In genomic region chr4:184668511-184669114, GRCh38 we compare ENCODE assay signal across 14 cellular contexts. TPM values are rescaled to one million over a fixed set of nuclear protein-coding genes. Genes with fewer than 3 reads are reported as not detected.
DNase-seq lines count a peak whose midpoint lies in the region; ATAC-seq, FAIRE-seq and TF ChIP-seq lines count a peak whose summit lies in the region.
"Had no signal": no experiment of that assay in that cellular context is flagged by ENCODE, and none has a peak within 500 bp of the region (broad histone marks: within the 10 kb centered on the region; RNA-seq: fewer than 3 reads in every experiment).

No MANE protein-coding gene starts in this region.

- intact Hi-C loops in CD8-positive, alpha-beta T cell (cut with DNase I, micrococcal nuclease), result no loop called here
- intact Hi-C loops in activated T-helper 1 cell treated with anti-CD3 and anti-CD28 coated beads, Interleukin-12 subunit alpha, Interleukin-12 subunit beta, Interleukin-2, Interleukin-4 antibody, amounts not matched to agents 30 ng/mL and 10 ng/mL and 1 ng/mL, durations not matched to agents 14 hours and 24 hours and 36 hours (cut with micrococcal nuclease), result loop anchor here (1.0 kb wide), 1 partner anchor 19 kb away; the partner anchor contains the start of genes CASP3 and PRIMPOL
- intact Hi-C loops in breast epithelium (cut with DNase I; ENCODE audit: low total_unique reads) (no loop called here), HepG2 (cut with micrococcal nuclease; ENCODE audit: unreplicated experiment) (no loop called here)

- H2AFZ ChIP-seq in Loucy (ENCODE audit: low read length) (no peak overlapping the region), HepG2 (ENCODE audit: low read length) (no peak overlapping the region)

- H3K4me1 ChIP-seq in CD8-positive, alpha-beta T cell (ENCODE audit: insufficient read depth, low read length), result peaks cover 18% of the 10 kb centered on the region
- H3K4me1 ChIP-seq in Loucy (ENCODE audit: insufficient read depth, low read length, poor library complexity, severe bottlenecking) (peaks cover 27% of the 10 kb centered on the region), breast epithelium (no peaks in the 10 kb centered on the region), foreskin keratinocyte (peaks cover 7% of the 10 kb centered on the region), HepG2 (ENCODE audit: insufficient read depth, low read length) (no peaks in the 10 kb centered on the region)

- H3K27me3 Mint-ChIP-seq in CD8-positive, alpha-beta T cell (ENCODE audit: low read depth), result no peaks in the 10 kb centered on the region
- no peaks in the 10 kb centered on the region for H3K27me3 Mint-ChIP-seq in activated T-helper 1 cell treated with anti-CD3 and anti-CD28 coated beads, Interleukin-12 subunit alpha, Interleukin-12 subunit beta, Interleukin-2, Interleukin-4 antibody, amounts not matched to agents 30 ng/mL and 10 ng/mL and 1 ng/mL, durations not matched to agents 14 hours and 24 hours and 36 hours (ENCODE audit: insufficient read depth)
- no peaks in the 10 kb centered on the region for H3K27me3 Mint-ChIP-seq in naive thymus-derived CD8-positive, alpha-beta T cell

- H3K36me3 ChIP-seq in CD8-positive, alpha-beta T cell (ENCODE audit: insufficient read depth, low read length), result no peaks in the 10 kb centered on the region
- H3K36me3 ChIP-seq in Loucy (ENCODE audit: insufficient read depth, low read length) (peaks cover 8% of the 10 kb centered on the region; the same call in 1 of the 2 replicates), breast epithelium (no peaks in the 10 kb centered on the region), HepG2 (replicated peaks in 1 of 2; ENCODE audit: control insufficient read depth in 1 of 2, insufficient read depth in 2 of 2, low read length in 2 of 2) (peaks cover 8 to 24% of the 10 kb centered on the region in 2 experiments; a peak in 4 of 5 replicates)

- H3K4me1 Mint-ChIP-seq in CD8-positive, alpha-beta T cell (ENCODE audit: low read depth), result peaks cover 30% of the 10 kb centered on the region
- peaks cover 42% of the 10 kb centered on the region for H3K4me1 Mint-ChIP-seq in activated T-helper 1 cell treated with anti-CD3 and anti-CD28 coated beads, Interleukin-12 subunit alpha, Interleukin-12 subunit beta, Interleukin-2, Interleukin-4 antibody, amounts not matched to agents 30 ng/mL and 10 ng/mL and 1 ng/mL, durations not matched to agents 14 hours and 24 hours and 36 hours (ENCODE audit: low read depth)
- peaks cover 20 to 27% (median 21%) of the 10 kb centered on the region in 4 donors for H3K4me1 Mint-ChIP-seq in naive thymus-derived CD8-positive, alpha-beta T cell

- POLR2A ChIA-PET in CD8-positive, alpha-beta T cell (lab: Charles Lee), result interaction anchor here (0.6 to 1.6 kb wide), 3 partner anchors 15 to 370 kb away, joined by 3 to 5 read pairs (median 3); partner anchors contain the start of genes CASP3 and PRIMPOL
- POLR2A ChIA-PET in naive thymus-derived CD8-positive, alpha-beta T cell (lab: Charles Lee), result interaction anchor here (1.3 to 2.3 kb wide), 2 partner anchors 11 to 20 kb away, joined by 3 to 10 read pairs; partner anchors contain the start of genes CASP3 and PRIMPOL
- POLR2A ChIA-PET in HepG2 (lab: Yijun Ruan, JAX), result no interaction called here

- H3K79me2 ChIP-seq in Loucy (ENCODE audit: insufficient read depth, low read length) (no peaks in the 10 kb centered on the region), HepG2 (ENCODE audit: insufficient read depth, low read length) (no peaks in the 10 kb centered on the region)

- in situ Hi-C loops in HepG2 (cut with HindIII; ENCODE audit: extremely low pct_ligation_motif_present, low pct_unique_long_range_greater_than_20kb), result no loop called here

- no peaks in the 10 kb centered on the region for H3K9me3 Mint-ChIP-seq in CD8-positive, alpha-beta T cell
- H3K9me3 Mint-ChIP-seq in activated T-helper 1 cell treated with anti-CD3 and anti-CD28 coated beads, Interleukin-12 subunit alpha, Interleukin-12 subunit beta, Interleukin-2, Interleukin-4 antibody, amounts not matched to agents 30 ng/mL and 10 ng/mL and 1 ng/mL, durations not matched to agents 14 hours and 24 hours and 36 hours, result no peaks in the 10 kb centered on the region
- peaks cover 0 to 1% (median 0%) of the 10 kb centered on the region in 9 donors for H3K9me3 Mint-ChIP-seq in naive thymus-derived CD8-positive, alpha-beta T cell
- H3K9me3 Mint-ChIP-seq: activated T-cell treated with anti-CD3 and anti-CD28 coated beads, Interleukin-2, amount 50 U/mL, for 4 hours had no signal

- H3K4me2 ChIP-seq in Loucy (ENCODE audit: low read depth, low read length, poor library complexity, severe bottlenecking) (peak overlapping the region; percentile 79), HepG2 (ENCODE audit: low read depth, low read length) (no peak overlapping the region)

- H3K36me3 Mint-ChIP-seq in CD8-positive, alpha-beta T cell, result peaks cover 62% of the 10 kb centered on the region
- H3K36me3 Mint-ChIP-seq in activated T-helper 1 cell treated with anti-CD3 and anti-CD28 coated beads, Interleukin-12 subunit alpha, Interleukin-12 subunit beta, Interleukin-2, Interleukin-4 antibody, amounts not matched to agents 30 ng/mL and 10 ng/mL and 1 ng/mL, durations not matched to agents 14 hours and 24 hours and 36 hours (ENCODE audit: low read depth), result peaks cover 28% of the 10 kb centered on the region
- H3K36me3 Mint-ChIP-seq in naive thymus-derived CD8-positive, alpha-beta T cell, result peaks cover 8 to 54% (median 22%) of the 10 kb centered on the region in 3 donors

- H3K4me3 ChIP-seq in CD8-positive, alpha-beta T cell (ENCODE audit: low read depth, low read length), result no peak overlapping the region
- peak overlapping the region; percentile 39 for H3K4me3 ChIP-seq in Loucy (ENCODE audit: low read length, poor library complexity, severe bottlenecking)
- H3K4me3 ChIP-seq in breast epithelium, result no peak overlapping the region
- no peak overlapping the region for H3K4me3 ChIP-seq in HepG2 (replicated peaks in 1 of 3; ENCODE audit: insufficient read depth in 1 of 3, low read depth in 2 of 3, low read length in 3 of 3)

- H3K9me3 ChIP-seq in CD8-positive, alpha-beta T cell (ENCODE audit: low read length), result no peaks in the 10 kb centered on the region
- H3K9me3 ChIP-seq in Loucy (ENCODE audit: insufficient read depth, low read depth, low read length) (no peaks in the 10 kb centered on the region), breast epithelium (no peaks in the 10 kb centered on the region), HepG2 (ENCODE audit: low read length) (no peaks in the 10 kb centered on the region)

- peak overlapping the region; percentile 2 for H3K27ac ChIP-seq in CD8-positive, alpha-beta T cell (ENCODE audit: low read depth, low read length)
- no peak overlapping the region for H3K27ac ChIP-seq in breast epithelium
- no peak overlapping the region for H3K27ac ChIP-seq in foreskin keratinocyte
- H3K27ac ChIP-seq in HepG2 (ENCODE audit: extremely low read length, insufficient read depth, low read length), result no peak overlapping the region

- CTCF ChIA-PET in CD8-positive, alpha-beta T cell (lab: Charles Lee), result interaction anchor here (0.9 to 1.1 kb wide), 2 partner anchors 10 to 12 kb away, joined by 3 to 4 read pairs; no protein-coding TSS in a partner anchor
- CTCF ChIA-PET in HepG2 (lab: Yijun Ruan, JAX; ENCODE audit: low intra/inter-chr PET ratio, low total read pairs), result no interaction called here

- H3K9ac ChIP-seq in Loucy (ENCODE audit: low read depth, low read length, poor library complexity, severe bottlenecking), result peak overlapping the region; percentile 42
- no peak overlapping the region for H3K9ac ChIP-seq in HepG2 (ENCODE audit: insufficient read depth, low read depth, low read length)

- no peak for TF ChIP-seq RAD21 in HepG2 (CRISPR knock-in tag; IDR thresholded peaks at IDR 0.05)

- no peak for TF ChIP-seq CTCF in CD8-positive, alpha-beta T cell (IDR thresholded peaks at IDR 0.05)
- no peak for TF ChIP-seq CTCF in Loucy (conservative IDR thresholded peaks at IDR 0.05; ENCODE audit: low read length)
- TF ChIP-seq CTCF in breast epithelium (IDR thresholded peaks at IDR 0.05), result no peak
- TF ChIP-seq CTCF in foreskin keratinocyte (conservative IDR thresholded peaks at IDR 0.05), result no peak
- TF ChIP-seq CTCF in HepG2 (CRISPR knock-in tag; IDR thresholded peaks at IDR 0.05), result no peak

- 84% methylated on average over 9 of the region's 9 CpGs for WGBS in HepG2 (ENCODE audit: low lambda C conversion rate)

- peak overlapping the region; percentile 12 for H3K4me3 Mint-ChIP-seq in CD8-positive, alpha-beta T cell
- peak overlapping the region; percentile 35 for H3K4me3 Mint-ChIP-seq in activated T-helper 1 cell treated with anti-CD3 and anti-CD28 coated beads, Interleukin-12 subunit alpha, Interleukin-12 subunit beta, Interleukin-2, Interleukin-4 antibody, amounts not matched to agents 30 ng/mL and 10 ng/mL and 1 ng/mL, durations not matched to agents 14 hours and 24 hours and 36 hours
- H3K4me3 Mint-ChIP-seq in naive thymus-derived CD8-positive, alpha-beta T cell, result peak overlapping the region in 4 of 10 donors; percentile 4 to 30 (median 14)
- H3K4me3 Mint-ChIP-seq: activated T-cell treated with anti-CD3 and anti-CD28 coated beads, Interleukin-2, amount 50 U/mL, for 4 hours had no signal

- no peak for DNase-seq in CD8-positive, alpha-beta T cell
- DNase-seq in activated T-helper 1 cell treated with anti-CD3 and anti-CD28 coated beads, Interleukin-12 subunit alpha, Interleukin-12 subunit beta, Interleukin-2, Interleukin-4 antibody, amounts not matched to agents 30 ng/mL and 10 ng/mL and 1 ng/mL, durations not matched to agents 14 hours and 24 hours and 36 hours (ENCODE audit: low spot score), result no peak
- peak in 2 of 10 donors; percentile 22 to 28 for DNase-seq in naive thymus-derived CD8-positive, alpha-beta T cell
- DNase-seq in NCI-H526 (lab: John Stamatoyannopoulos, UW) (no peak), breast epithelium (ENCODE audit: low spot score in 2 of 2) (no peak), foreskin keratinocyte (no peak), HepG2 (ENCODE audit: low spot score) (no peak)
- DNase-seq: activated T-cell treated with anti-CD3 and anti-CD28 coated beads, Interleukin-2, amount 50 U/mL, for 4 hours; central memory CD4-positive, alpha-beta T cell; COR-L47; foreskin fibroblast; NCI-H1105; stimulated activated CD4-positive, alpha-beta T cell treated with anti-CD3 and anti-CD28 coated beads, Interleukin-2, amount 100 ng/mL, for 48 hours had no signal

- peak; percentile 74 for ATAC-seq in CD8-positive, alpha-beta T cell
- peak in 1 of 2 donors; percentile 65 for ATAC-seq in naive thymus-derived CD8-positive, alpha-beta T cell
- ATAC-seq in foreskin keratinocyte (no peak), HepG2 (no peak)

- H3F3A ChIP-seq in Loucy (ENCODE audit: low read depth), result no peaks in the 10 kb centered on the region

- H3K9me2 ChIP-seq in Loucy (replicated peaks; ENCODE audit: low read depth, low read length), result no peaks in the 10 kb centered on the region

- no peaks in the 10 kb centered on the region for H3K27me3 ChIP-seq in CD8-positive, alpha-beta T cell (ENCODE audit: insufficient read depth, low read length)
- H3K27me3 ChIP-seq in Loucy (ENCODE audit: insufficient read depth, low read length, poor library complexity, severe bottlenecking) (no peaks in the 10 kb centered on the region), breast epithelium (no peaks in the 10 kb centered on the region), foreskin keratinocyte (no peaks in the 10 kb centered on the region), HepG2 (ENCODE audit: control insufficient read depth in 1 of 2, insufficient read depth in 2 of 2, low read length in 2 of 2) (no peaks in the 10 kb centered on the region)

- FAIRE-seq in HepG2 (lab: Jason Lieb, UNC), result no peak

- no TSS peak for BruUV-seq in HepG2 (replicated peaks; lab: Mats Ljungman, UMichigan)

- no peaks in the 10 kb centered on the region for H4K20me1 ChIP-seq in Loucy (ENCODE audit: insufficient read depth, low read length, poor library complexity, severe bottlenecking)
- H4K20me1 ChIP-seq in HepG2 (ENCODE audit: insufficient read depth, low read length), result no peaks in the 10 kb centered on the region

- TF ChIP-seq POLR2A in breast epithelium (IDR thresholded peaks at IDR 0.05), result no peak
- TF ChIP-seq POLR2A in HepG2 (IDR thresholded peaks at IDR 0.05; ENCODE audit: insufficient read depth in 1 of 2, low read depth in 2 of 2, low read length in 2 of 2), result no peak

- TF ChIP-seq EP300 in HepG2 (IDR thresholded peaks at IDR 0.05; ENCODE audit: low read depth in 2 of 2, low read length in 2 of 2) (no peak), HepG2 (CRISPR knock-in tag; IDR thresholded peaks at IDR 0.05; ENCODE audit: borderline replicate concordance) (no peak)

- peak overlapping the region; percentile 87 for H3K27ac Mint-ChIP-seq in CD8-positive, alpha-beta T cell
- H3K27ac Mint-ChIP-seq in activated T-helper 1 cell treated with anti-CD3 and anti-CD28 coated beads, Interleukin-12 subunit alpha, Interleukin-12 subunit beta, Interleukin-2, Interleukin-4 antibody, amounts not matched to agents 30 ng/mL and 10 ng/mL and 1 ng/mL, durations not matched to agents 14 hours and 24 hours and 36 hours, result peak overlapping the region; percentile 82
- peak overlapping the region; percentile 17 to 93 (median 72) for H3K27ac Mint-ChIP-seq in naive thymus-derived CD8-positive, alpha-beta T cell

RNA-seq across cellular contexts. Expression of gene PRIMPOL, which starts 19.1 kb away (rescaled TPM):
- total RNA-seq in CD8-positive, alpha-beta T cell, result 1 to 10 TPM; 6.0 to 7.3 TPM
- total RNA-seq in activated T-helper 1 cell treated with anti-CD3 and anti-CD28 coated beads, Interleukin-12 subunit alpha, Interleukin-12 subunit beta, Interleukin-2, Interleukin-4 antibody, amounts not matched to agents 30 ng/mL and 10 ng/mL and 1 ng/mL, durations not matched to agents 14 hours and 24 hours and 36 hours, result 16.4 and 19.7 TPM in 2 replicates
- total RNA-seq in naive thymus-derived CD8-positive, alpha-beta T cell, result 10 to 100 TPM; 16.1 to 17.6 TPM
- polyA plus RNA-seq in naive thymus-derived CD8-positive, alpha-beta T cell, result 10 to 100 TPM; 12.1 to 16.5 (median 12.7) TPM
- total RNA-seq in breast epithelium (10 to 100 TPM; 15.4 to 25.2 (median 15.7) TPM), foreskin keratinocyte (15.9 and 16.9 TPM in 2 replicates), HepG2 (2016; rRNA removed; fragmentation: Illumina TruSeq; extraction: Trizol) (11.0 and 17.3 TPM in 2 replicates)
- polyA plus RNA-seq in foreskin keratinocyte (13.2 and 15.3 TPM in 2 replicates), HepG2 (2011; rRNA removed) (4.4 and 7.3 TPM in 2 replicates)
- total RNA-seq in HepG2 (2016; cell fraction: cytosol; rRNA removed; fragmentation: Illumina TruSeq; extraction: Trizol; ENCODE audit: low read depth), result 9.6 and 10.1 TPM in 2 replicates
- total RNA-seq in HepG2 (2016; cell fraction: insoluble cytoplasmic fraction; rRNA removed; fragmentation: Illumina TruSeq; extraction: Trizol), result 10.8 and 14.2 TPM in 2 replicates
- 6.1 and 6.6 TPM in 2 replicates for total RNA-seq in HepG2 (2016; cell fraction: membrane; rRNA removed; fragmentation: Illumina TruSeq; extraction: Trizol)
- total RNA-seq in HepG2 (2016; cell fraction: nucleus; rRNA removed; fragmentation: Illumina TruSeq; extraction: Trizol), result 7.1 and 11.9 TPM in 2 replicates
- polyA plus RNA-seq in HepG2 (2011; cell fraction: cytosol; rRNA removed), result 1.4 and 2.2 TPM in 2 replicates
- 3.0 and 4.4 TPM in 2 replicates for polyA plus RNA-seq in HepG2 (2011; cell fraction: nucleus; rRNA removed)
- polyA plus RNA-seq in HepG2 (2012), result 5.3 and 5.4 TPM in 2 replicates
- 0.87 and 1.7 TPM in 2 replicates for polyA plus RNA-seq in HepG2 (2016; cell fraction: cytosol; fragmentation: Illumina TruSeq; extraction: Trizol; ENCODE audit: low read depth)
- 9.6 and 12.3 TPM in 2 replicates for polyA plus RNA-seq in HepG2 (2016; cell fraction: insoluble cytoplasmic fraction; fragmentation: Illumina TruSeq; extraction: Trizol; ENCODE audit: low read depth)
- 2.6 and 3.3 TPM in 2 replicates for polyA plus RNA-seq in HepG2 (2016; cell fraction: membrane; fragmentation: Illumina TruSeq; extraction: Trizol; ENCODE audit: low read depth)
- 20.4 and 22.6 TPM in 2 replicates for polyA plus RNA-seq in HepG2 (2016; cell fraction: nucleus; fragmentation: Illumina TruSeq; extraction: Trizol; ENCODE audit: insufficient read depth, low read depth)
- 1.2 and 2.0 TPM in 2 replicates for polyA minus RNA-seq in HepG2 (2011; rRNA and poly(A)+ RNA removed; ENCODE audit: low replicate concordance)
- polyA minus RNA-seq in HepG2 (2011; cell fraction: cytosol; rRNA and poly(A)+ RNA removed), result 1.1 and 2.1 TPM in 2 replicates
- 4.6 and 6.2 TPM in 2 replicates for polyA minus RNA-seq in HepG2 (2011; cell fraction: nucleus; rRNA and poly(A)+ RNA removed)

RNA-seq across cellular contexts. Expression of gene CASP3, which starts 19.4 kb away (rescaled TPM):
- 10 to 100 TPM; 14.4 to 15.7 TPM for total RNA-seq in CD8-positive, alpha-beta T cell
- total RNA-seq in activated T-helper 1 cell treated with anti-CD3 and anti-CD28 coated beads, Interleukin-12 subunit alpha, Interleukin-12 subunit beta, Interleukin-2, Interleukin-4 antibody, amounts not matched to agents 30 ng/mL and 10 ng/mL and 1 ng/mL, durations not matched to agents 14 hours and 24 hours and 36 hours, result 116 and 121 TPM in 2 replicates
- 10 to 100 TPM; 19.6 to 22.8 TPM for total RNA-seq in naive thymus-derived CD8-positive, alpha-beta T cell
- polyA plus RNA-seq in naive thymus-derived CD8-positive, alpha-beta T cell, result 1 to 10 TPM; 1.9 to 4.7 (median 3.3) TPM
- 10 to 100 TPM; 16.4 to 20.9 (median 16.6) TPM for total RNA-seq in breast epithelium
- 36.4 and 38.0 TPM in 2 replicates for total RNA-seq in foreskin keratinocyte
- 20.8 and 23.2 TPM in 2 replicates for polyA plus RNA-seq in foreskin keratinocyte
- total RNA-seq in HepG2 (2016; rRNA removed; fragmentation: Illumina TruSeq; extraction: Trizol), result 77.8 and 139 TPM in 2 replicates
- total RNA-seq in HepG2 (2016; cell fraction: cytosol; rRNA removed; fragmentation: Illumina TruSeq; extraction: Trizol; ENCODE audit: low read depth), result 6.9 and 8.3 TPM in 2 replicates
- 76.3 and 140 TPM in 2 replicates for total RNA-seq in HepG2 (2016; cell fraction: insoluble cytoplasmic fraction; rRNA removed; fragmentation: Illumina TruSeq; extraction: Trizol)
- 25.2 and 26.5 TPM in 2 replicates for total RNA-seq in HepG2 (2016; cell fraction: membrane; rRNA removed; fragmentation: Illumina TruSeq; extraction: Trizol)
- 38.4 and 42.0 TPM in 2 replicates for total RNA-seq in HepG2 (2016; cell fraction: nucleus; rRNA removed; fragmentation: Illumina TruSeq; extraction: Trizol)
- 19.9 and 26.0 TPM in 2 replicates for polyA plus RNA-seq in HepG2 (2011; rRNA removed)
- 9.9 and 15.6 TPM in 2 replicates for polyA plus RNA-seq in HepG2 (2011; cell fraction: cytosol; rRNA removed)
- 4.4 and 6.4 TPM in 2 replicates for polyA plus RNA-seq in HepG2 (2011; cell fraction: nucleus; rRNA removed)
- 22.6 and 26.2 TPM in 2 replicates for polyA plus RNA-seq in HepG2 (2012)
- polyA plus RNA-seq in HepG2 (2016; cell fraction: cytosol; fragmentation: Illumina TruSeq; extraction: Trizol; ENCODE audit: low read depth), result 4.5 and 4.9 TPM in 2 replicates
- 116 and 129 TPM in 2 replicates for polyA plus RNA-seq in HepG2 (2016; cell fraction: insoluble cytoplasmic fraction; fragmentation: Illumina TruSeq; extraction: Trizol; ENCODE audit: low read depth)
- 13.7 and 15.0 TPM in 2 replicates for polyA plus RNA-seq in HepG2 (2016; cell fraction: membrane; fragmentation: Illumina TruSeq; extraction: Trizol; ENCODE audit: low read depth)
- polyA plus RNA-seq in HepG2 (2016; cell fraction: nucleus; fragmentation: Illumina TruSeq; extraction: Trizol; ENCODE audit: insufficient read depth, low read depth), result 50.9 and 57.0 TPM in 2 replicates
- polyA minus RNA-seq in HepG2 (2011; rRNA and poly(A)+ RNA removed; ENCODE audit: low replicate concordance), result 5.3 and 7.6 TPM in 2 replicates
- 9.8 and 11.5 TPM in 2 replicates for polyA minus RNA-seq in HepG2 (2011; cell fraction: cytosol; rRNA and poly(A)+ RNA removed)
- 13.1 and 13.6 TPM in 2 replicates for polyA minus RNA-seq in HepG2 (2011; cell fraction: nucleus; rRNA and poly(A)+ RNA removed)
